ENCODE assay signal across 8 cellular contexts in genomic region chr12:7131502-7131866, GRCh38. TPM values are rescaled to one million over a fixed set of nuclear protein-coding genes. Genes with fewer than 3 reads are reported as not detected.
DNase-seq lines count a peak whose midpoint lies in the region; ATAC-seq and TF ChIP-seq lines count a peak whose summit lies in the region.

No MANE protein-coding gene starts in this region.

- no peak for TF ChIP-seq POLR2A in gastrocnemius medialis (IDR thresholded peaks at IDR 0.05)

- no peaks in the 10 kb centered on the region for H3K27me3 Mint-ChIP-seq in CD4-positive, alpha-beta T cell
- H3K27me3 Mint-ChIP-seq in activated naive CD8-positive, alpha-beta T cell treated with anti-CD3 and anti-CD28 coated beads, Interleukin-2, amount 10 ng/mL, durations not matched to agents 7 days and 5 days = no peaks in the 10 kb centered on the region

- peak overlapping the region; percentile 70 to 72 for H3K4me3 ChIP-seq in mucosa of rectum (ENCODE audit: low read length in 2 of 2)
- no peak overlapping the region for H3K4me3 ChIP-seq in gastrocnemius medialis
- no peak overlapping the region for H3K4me3 ChIP-seq in brain microvascular endothelial cell (ENCODE audit: low read depth, low read length)

- CTCF ChIA-PET in CD4-positive, alpha-beta T cell (lab: Charles Lee) = no interaction called here

- POLR2A ChIA-PET in CD4-positive, alpha-beta T cell (lab: Charles Lee) = interaction anchor here (3.8 kb wide), 1 partner anchor 23 kb away, joined by 16 read pairs; the partner anchor contains the start of gene C1RL
- POLR2A ChIA-PET in activated naive CD8-positive, alpha-beta T cell treated with anti-CD3 and anti-CD28 coated beads, Interleukin-2, amount 10 ng/mL, durations not matched to agents 7 days and 5 days (lab: Charles Lee) = interaction anchor here (0.8 to 3.0 kb wide), 4 partner anchors 24 to 194 kb away, joined by 3 to 12 read pairs (median 6); partner anchors contain the start of genes C12orf57 and RNU7-1

- H3K36me3 Mint-ChIP-seq in CD4-positive, alpha-beta T cell (ENCODE audit: low read depth) = peaks cover 36% of the 10 kb centered on the region
- peaks cover 35% of the 10 kb centered on the region for H3K36me3 Mint-ChIP-seq in activated naive CD8-positive, alpha-beta T cell treated with anti-CD3 and anti-CD28 coated beads, Interleukin-2, amount 10 ng/mL, durations not matched to agents 7 days and 5 days

- DNase-seq in CD4-positive, alpha-beta T cell = peak in 1 of 10 experiments; percentile 11
- peak; percentile 8 for DNase-seq in KG1 (lab: John Stamatoyannopoulos, UW)
- peak; percentile 66 for DNase-seq in activated naive CD8-positive, alpha-beta T cell treated with anti-CD3 and anti-CD28 coated beads, Interleukin-2, amount 10 ng/mL, durations not matched to agents 7 days and 5 days
- no peak for DNase-seq in gastrocnemius medialis
- DNase-seq in NCI-H187 (lab: John Stamatoyannopoulos, UW) = no peak
- no peak for DNase-seq in brain microvascular endothelial cell
- no peak for DNase-seq in left cardiac atrium

- ATAC-seq in CD4-positive, alpha-beta T cell (ENCODE audit: poor library complexity) = no peak
- ATAC-seq in activated naive CD8-positive, alpha-beta T cell treated with anti-CD3 and anti-CD28 coated beads, Interleukin-2, amount 10 ng/mL, durations not matched to agents 7 days and 5 days (ENCODE audit: low read depth) = peak; percentile 66
- ATAC-seq in gastrocnemius medialis = no peak
- no peak for ATAC-seq in left cardiac atrium

- no peak overlapping the region for H3K9ac ChIP-seq in mucosa of rectum (ENCODE audit: low read depth in 1 of 2, low read length in 2 of 2)

- H3K4me1 ChIP-seq in mucosa of rectum (ENCODE audit: control insufficient read depth in 2 of 2, insufficient read depth in 2 of 2, low read length in 2 of 2) (peaks cover 14 to 15% of the 10 kb centered on the region in 2 donors), gastrocnemius medialis (peaks cover 17 to 18% of the 10 kb centered on the region in 2 donors)

- peaks cover 47% of the 10 kb centered on the region for H3K4me1 Mint-ChIP-seq in CD4-positive, alpha-beta T cell (ENCODE audit: low read depth)
- peaks cover 28% of the 10 kb centered on the region for H3K4me1 Mint-ChIP-seq in activated naive CD8-positive, alpha-beta T cell treated with anti-CD3 and anti-CD28 coated beads, Interleukin-2, amount 10 ng/mL, durations not matched to agents 7 days and 5 days

- H3K4me3 Mint-ChIP-seq in CD4-positive, alpha-beta T cell = peak overlapping the region; percentile 91
- H3K4me3 Mint-ChIP-seq in activated naive CD8-positive, alpha-beta T cell treated with anti-CD3 and anti-CD28 coated beads, Interleukin-2, amount 10 ng/mL, durations not matched to agents 7 days and 5 days = peak overlapping the region; percentile 97

- H3K27ac ChIP-seq in CD4-positive, alpha-beta T cell (ENCODE audit: low read depth, low read length) = no peak overlapping the region
- H3K27ac ChIP-seq in mucosa of rectum (ENCODE audit: low read depth in 2 of 2, low read length in 2 of 2) (no peak overlapping the region), gastrocnemius medialis (peak overlapping the region in 1 of 4 donors; percentile 55), brain microvascular endothelial cell (no peak overlapping the region)

- no peak for TF ChIP-seq CTCF in CD4-positive, alpha-beta T cell (IDR thresholded peaks at IDR 0.05)
- TF ChIP-seq CTCF in gastrocnemius medialis (IDR thresholded peaks at IDR 0.05 in 4 of 5, conservative IDR thresholded peaks at IDR 0.05 in 1 of 5) (no peak), brain microvascular endothelial cell (IDR thresholded peaks at IDR 0.05; ENCODE audit: low read depth, low read length, missing control alignments) (no peak)

- H3K9me3 ChIP-seq in CD4-positive, alpha-beta T cell (ENCODE audit: control insufficient read depth, low read length) = no peaks in the 10 kb centered on the region
- H3K9me3 ChIP-seq in mucosa of rectum (ENCODE audit: control insufficient read depth in 2 of 2, low read length in 2 of 2) (no peaks in the 10 kb centered on the region), gastrocnemius medialis (no peaks in the 10 kb centered on the region)

- peak overlapping the region; percentile 87 for H3K27ac Mint-ChIP-seq in CD4-positive, alpha-beta T cell
- peak overlapping the region; percentile 93 for H3K27ac Mint-ChIP-seq in activated naive CD8-positive, alpha-beta T cell treated with anti-CD3 and anti-CD28 coated beads, Interleukin-2, amount 10 ng/mL, durations not matched to agents 7 days and 5 days

- H3K9me3 Mint-ChIP-seq in CD4-positive, alpha-beta T cell = no peaks in the 10 kb centered on the region
- no peaks in the 10 kb centered on the region for H3K9me3 Mint-ChIP-seq in activated naive CD8-positive, alpha-beta T cell treated with anti-CD3 and anti-CD28 coated beads, Interleukin-2, amount 10 ng/mL, durations not matched to agents 7 days and 5 days

- intact Hi-C loops in CD4-positive, alpha-beta T cell (cut with DNase I, micrococcal nuclease) = no loop called here
- intact Hi-C loops in gastrocnemius medialis (cut with DNase I; ENCODE audit: low total_unique reads) = no loop called here
- intact Hi-C loops in left cardiac atrium (cut with DNase I) = no loop called here

- H3K36me3 ChIP-seq in mucosa of rectum (ENCODE audit: control insufficient read depth in 2 of 2, insufficient read depth in 2 of 2, low read length in 2 of 2) = peaks cover 0 to 4% of the 10 kb centered on the region in 2 donors
- no peaks in the 10 kb centered on the region for H3K36me3 ChIP-seq in gastrocnemius medialis
- no peaks in the 10 kb centered on the region for H3K36me3 ChIP-seq in brain microvascular endothelial cell (replicated peaks)

- in situ Hi-C loops in gastrocnemius medialis (cut with MboI; ENCODE audit: low sequenced_read_pairs in 4 of 4) (no loop called here), brain microvascular endothelial cell (cut with HindIII; ENCODE audit: low pct_ligation_motif_present, low sequenced_read_pairs) (no loop called here)

- H3K27me3 ChIP-seq in CD4-positive, alpha-beta T cell (ENCODE audit: control insufficient read depth, insufficient read depth, low read length) = no peaks in the 10 kb centered on the region
- H3K27me3 ChIP-seq in mucosa of rectum (ENCODE audit: control insufficient read depth in 2 of 2, insufficient read depth in 2 of 2, low read length in 2 of 2) (peaks cover 0 to 8% of the 10 kb centered on the region in 2 donors), gastrocnemius medialis (peaks cover 16 to 31% (median 28%) of the 10 kb centered on the region in 3 donors), brain microvascular endothelial cell (replicated peaks) (no peaks in the 10 kb centered on the region)

RNA-seq across cellular contexts. Expression of gene CLSTN3, which starts 1.3 kb away (rescaled TPM):
- total RNA-seq in CD4-positive, alpha-beta T cell = 10 to 100 TPM; 29.1 to 33.9 TPM
- 100 to 1,000 TPM in 1 of 2 experiments, 10 to 100 TPM in 1; 99.3 to 104 TPM for total RNA-seq in activated naive CD8-positive, alpha-beta T cell treated with anti-CD3 and anti-CD28 coated beads, Interleukin-2, amount 10 ng/mL, durations not matched to agents 7 days and 5 days
- total RNA-seq in gastrocnemius medialis (1 to 10 TPM; 1.2 to 3.5 (median 2.4) TPM), left cardiac atrium (10 to 100 TPM; 14.7 to 17.0 TPM)

RNA-seq across cellular contexts. Expression of gene RBP5, which starts 2.8 kb away (rescaled TPM):
- not detected for total RNA-seq in CD4-positive, alpha-beta T cell
- 1 to 10 TPM in 1 of 2 experiments, under 1 TPM in 1; 0.58 to 1.3 TPM for total RNA-seq in activated naive CD8-positive, alpha-beta T cell treated with anti-CD3 and anti-CD28 coated beads, Interleukin-2, amount 10 ng/mL, durations not matched to agents 7 days and 5 days
- not detected for total RNA-seq in gastrocnemius medialis
- 1 to 10 TPM in 1 of 2 donors, under 1 TPM in 1; 0.97 to 2.1 TPM for total RNA-seq in left cardiac atrium

RNA-seq across cellular contexts. Expression of gene C1RL, which starts 22.5 kb away (rescaled TPM):
- total RNA-seq in CD4-positive, alpha-beta T cell = 10 to 100 TPM; 12.2 to 14.1 TPM
- 10 to 100 TPM; 29.8 to 36.0 TPM for total RNA-seq in activated naive CD8-positive, alpha-beta T cell treated with anti-CD3 and anti-CD28 coated beads, Interleukin-2, amount 10 ng/mL, durations not matched to agents 7 days and 5 days
- total RNA-seq in gastrocnemius medialis (10 to 100 TPM; 15.0 to 18.7 (median 16.7) TPM), left cardiac atrium (10 to 100 TPM; 23.0 to 29.8 TPM)

RNA-seq across cellular contexts. Expression of gene C1R, which starts 39.2 kb away (rescaled TPM):
- total RNA-seq in CD4-positive, alpha-beta T cell = 1 to 10 TPM; 3.1 to 4.0 TPM
- 1 to 10 TPM; 4.6 to 6.4 TPM for total RNA-seq in activated naive CD8-positive, alpha-beta T cell treated with anti-CD3 and anti-CD28 coated beads, Interleukin-2, amount 10 ng/mL, durations not matched to agents 7 days and 5 days
- total RNA-seq in gastrocnemius medialis (10 to 100 TPM; 47.5 to 97.8 (median 74.9) TPM), left cardiac atrium (100 to 1,000 TPM; 331 to 488 TPM)

RNA-seq across cellular contexts. Expression of gene PEX5, which starts 58.0 kb away (rescaled TPM):
- total RNA-seq in CD4-positive, alpha-beta T cell = 10 to 100 TPM; 22.9 TPM
- 10 to 100 TPM; 21.1 to 23.0 TPM for total RNA-seq in activated naive CD8-positive, alpha-beta T cell treated with anti-CD3 and anti-CD28 coated beads, Interleukin-2, amount 10 ng/mL, durations not matched to agents 7 days and 5 days
- total RNA-seq in gastrocnemius medialis (10 to 100 TPM; 66.8 to 96.9 (median 71.1) TPM), left cardiac atrium (10 to 100 TPM; 31.5 to 33.1 TPM)

Comparison
In these comparisons a context has a peak if more than half of its experiments do, and no peak if none do; other contexts are left out.
1. DNase-seq: peak in KG1 (single experiment) and activated naive CD8-positive, alpha-beta T cell treated with anti-CD3 and anti-CD28 coated beads, Interleukin-2, amount 10 ng/mL, durations not matched to agents 7 days and 5 days (single experiment); none in gastrocnemius medialis (0 of 2), NCI-H187 (0 of 2), brain microvascular endothelial cell (single experiment) and left cardiac atrium (single experiment).
2. H3K4me3 ChIP-seq: peak in mucosa of rectum (2 of 2); none in gastrocnemius medialis (0 of 4) and brain microvascular endothelial cell (single experiment).